8 cellular contexts compared by ENCODE assay signal in genomic region chr20:62776692-62777527, GRCh38. TPM values are rescaled to one million over a fixed set of nuclear protein-coding genes. Genes with fewer than 3 reads are reported as not detected.
DNase-seq lines count a peak whose midpoint lies in the region; ATAC-seq and TF ChIP-seq lines count a peak whose summit lies in the region.

No MANE protein-coding gene starts in this region.

- H3K36me3 ChIP-seq in heart left ventricle (no peaks in the 10 kb centered on the region), left ventricle myocardium inferior (no peaks in the 10 kb centered on the region)
- H3K36me3 ChIP-seq in naive thymus-derived CD4-positive, alpha-beta T cell (ENCODE audit: control insufficient read depth in 2 of 3, insufficient read depth in 3 of 3, low read length in 3 of 3) = no peaks in the 10 kb centered on the region

- peak overlapping the region; percentile 51 to 91 (median 66) for H3K4me3 Mint-ChIP-seq in naive thymus-derived CD4-positive, alpha-beta T cell

- POLR2A ChIA-PET in naive thymus-derived CD4-positive, alpha-beta T cell (lab: Charles Lee) = interaction anchor here (0.9 to 6.3 kb wide), 2 partner anchors 18 to 27 kb away, joined by 3 to 40 read pairs; partner anchors contain the start of gene MRGBP

- peak overlapping the region in 3 of 12 donors; percentile 26 to 71 (median 39) for H3K27ac ChIP-seq in heart left ventricle
- no peak overlapping the region for H3K27ac ChIP-seq in left ventricle myocardium inferior (replicated peaks)
- H3K27ac ChIP-seq in naive thymus-derived CD4-positive, alpha-beta T cell (ENCODE audit: low read depth, low read length) = peak overlapping the region; percentile 77
- no peak overlapping the region for H3K27ac ChIP-seq in substantia nigra (ENCODE audit: low read depth, low read length, poor library complexity, severe bottlenecking)

- peaks cover 0 to 3% (median 0%) of the 10 kb centered on the region in 5 donors for H3K36me3 Mint-ChIP-seq in naive thymus-derived CD4-positive, alpha-beta T cell

- no peak for DNase-seq in heart left ventricle
- DNase-seq in left ventricle myocardium inferior = no peak
- peak; percentile 78 for DNase-seq in RPMI8226
- peak; percentile 23 for DNase-seq in activated gamma-delta T cell treated with anti-CD3 and anti-CD28 coated beads, Interleukin-2, amount 50 U/mL, for 16 hours (ENCODE audit: low read depth)
- DNase-seq in naive thymus-derived CD4-positive, alpha-beta T cell = peak in 7 of 9 donors; percentile 35 to 70 (median 57)
- DNase-seq in substantia nigra (lab: John Stamatoyannopoulos, UW) = no peak
- no peak for DNase-seq in mucosa of gallbladder (ENCODE audit: low spot score)
- no peak for DNase-seq in NCI-H1417 (lab: John Stamatoyannopoulos, UW)

- ATAC-seq in heart left ventricle = peak in 3 of 4 donors; percentile 10 to 74 (median 42)
- ATAC-seq in naive thymus-derived CD4-positive, alpha-beta T cell = peak; percentile 78

- peak overlapping the region; percentile 90 to 95 (median 93) for H3K27ac Mint-ChIP-seq in naive thymus-derived CD4-positive, alpha-beta T cell

- H3K4me3 ChIP-seq in heart left ventricle (no peak overlapping the region), left ventricle myocardium inferior (no peak overlapping the region)
- H3K4me3 ChIP-seq in naive thymus-derived CD4-positive, alpha-beta T cell (ENCODE audit: low read length) = peak overlapping the region; percentile 49

- H3K4me1 Mint-ChIP-seq in naive thymus-derived CD4-positive, alpha-beta T cell = peaks cover 35 to 65% (median 58%) of the 10 kb centered on the region in 7 donors

- H3K9me3 Mint-ChIP-seq in naive thymus-derived CD4-positive, alpha-beta T cell = peaks cover 0 to 4% (median 0%) of the 10 kb centered on the region in 11 donors

- H3K9me3 ChIP-seq in heart left ventricle (no peaks in the 10 kb centered on the region), left ventricle myocardium inferior (replicated peaks) (no peaks in the 10 kb centered on the region)
- no peaks in the 10 kb centered on the region for H3K9me3 ChIP-seq in naive thymus-derived CD4-positive, alpha-beta T cell (ENCODE audit: control insufficient read depth in 2 of 3, low read length in 3 of 3)

- TF ChIP-seq CTCF in heart left ventricle (IDR thresholded peaks at IDR 0.05) (no peak), left ventricle myocardium inferior (IDR thresholded peaks at IDR 0.05; ENCODE audit: borderline replicate concordance) (no peak)

- no peaks in the 10 kb centered on the region for H3K27me3 Mint-ChIP-seq in naive thymus-derived CD4-positive, alpha-beta T cell

- H3K4me1 ChIP-seq in heart left ventricle (peaks cover 0 to 18% (median 0%) of the 10 kb centered on the region in 12 donors), left ventricle myocardium inferior (peaks cover 4% of the 10 kb centered on the region)
- H3K4me1 ChIP-seq in naive thymus-derived CD4-positive, alpha-beta T cell (ENCODE audit: control insufficient read depth in 2 of 2, insufficient read depth in 2 of 2, low read length in 2 of 2) = peaks cover 24 to 49% of the 10 kb centered on the region in 2 donors

- H3K27me3 ChIP-seq in heart left ventricle = peaks cover 0 to 11% (median 0%) of the 10 kb centered on the region in 9 donors
- peaks cover 49% of the 10 kb centered on the region for H3K27me3 ChIP-seq in left ventricle myocardium inferior (ENCODE audit: low read depth)
- H3K27me3 ChIP-seq in naive thymus-derived CD4-positive, alpha-beta T cell (ENCODE audit: control insufficient read depth in 2 of 2, insufficient read depth in 2 of 2, low read length in 2 of 2) = no peaks in the 10 kb centered on the region

- WGBS in heart left ventricle, 4 donors = 61 to 69% (median 67%) methylated on average over 12 to 14 of the region's 14 CpGs

- TF ChIP-seq POLR2A in heart left ventricle (IDR thresholded peaks at IDR 0.05) = no peak

- CTCF ChIA-PET in naive thymus-derived CD4-positive, alpha-beta T cell (lab: Charles Lee) = no interaction called here

- intact Hi-C loops in heart left ventricle (cut with DNase I) = no loop called here
- intact Hi-C loops in left ventricle myocardium inferior (cut with micrococcal nuclease) = no loop called here
- intact Hi-C loops in naive thymus-derived CD4-positive, alpha-beta T cell (cut with micrococcal nuclease) = loop anchor here (1.0 to 5.0 kb wide), 6 partner anchors 14 to 135 kb away; partner anchors contain the start of genes OGFR (in 1 of the 2) and SLCO4A1 (in 1 of the 2)

RNA-seq across cellular contexts. Expression of gene MRGBP, which starts 19.4 kb away (rescaled TPM):
- 10 to 100 TPM in 1 of 9 donors, 1 to 10 TPM in 8; 7.2 to 10.5 (median 8.7) TPM for total RNA-seq in heart left ventricle
- polyA plus RNA-seq in heart left ventricle = 10 to 100 TPM in 1 of 2 donors, 1 to 10 TPM in 1; 7.1 to 10.2 TPM
- total RNA-seq in left ventricle myocardium inferior = 9.8 TPM
- 10 to 100 TPM in 3 of 5 experiments, 1 to 10 TPM in 2; 9.4 to 15.4 (median 12.2) TPM for total RNA-seq in naive thymus-derived CD4-positive, alpha-beta T cell
- 10 to 100 TPM in 1 of 2 donors, 1 to 10 TPM in 1; 8.1 to 12.6 TPM for polyA plus RNA-seq in naive thymus-derived CD4-positive, alpha-beta T cell
- 8.9 TPM for total RNA-seq in mucosa of gallbladder

RNA-seq across cellular contexts. Expression of gene OGFR, which starts 27.7 kb away (rescaled TPM):
- total RNA-seq in heart left ventricle (10 to 100 TPM; 14.9 to 46.9 (median 19.2) TPM), left ventricle myocardium inferior (19.2 TPM), mucosa of gallbladder (50.8 TPM)
- polyA plus RNA-seq in heart left ventricle = 10 to 100 TPM; 23.6 to 25.3 TPM
- total RNA-seq in naive thymus-derived CD4-positive, alpha-beta T cell = 10 to 100 TPM; 52.3 to 82.7 (median 70.5) TPM
- polyA plus RNA-seq in naive thymus-derived CD4-positive, alpha-beta T cell = 10 to 100 TPM; 34.5 to 69.6 TPM

RNA-seq across cellular contexts. Expression of gene COL9A3, which starts 39.9 kb away (rescaled TPM):
- 1 to 10 TPM in 8 of 9 donors, under 1 TPM in 1; 0.67 to 6.0 (median 1.9) TPM for total RNA-seq in heart left ventricle
- polyA plus RNA-seq in heart left ventricle = 1 to 10 TPM; 2.0 to 4.7 TPM
- total RNA-seq in left ventricle myocardium inferior = 2.1 TPM
- under 1 TPM in 2 of 5 experiments, not detected in 3; 0.32 to 0.59 TPM for total RNA-seq in naive thymus-derived CD4-positive, alpha-beta T cell
- polyA plus RNA-seq in naive thymus-derived CD4-positive, alpha-beta T cell = not detected
- total RNA-seq in mucosa of gallbladder = 3.6 TPM

Comparison
In these comparisons a context has a peak if more than half of its experiments do, and no peak if none do; other contexts are left out.
1. DNase-seq: peak in RPMI8226 (single experiment), activated gamma-delta T cell treated with anti-CD3 and anti-CD28 coated beads, Interleukin-2, amount 50 U/mL, for 16 hours (single experiment) and naive thymus-derived CD4-positive, alpha-beta T cell (7 of 9); none in heart left ventricle (0 of 5), left ventricle myocardium inferior (single experiment), substantia nigra (0 of 49), mucosa of gallbladder (single experiment) and NCI-H1417 (0 of 3).
2. intact Hi-C loops: an anchor here in naive thymus-derived CD4-positive, alpha-beta T cell (1.0 to 5.0 kb wide); none called in heart left ventricle and left ventricle myocardium inferior.